Comparison of ENCODE assay signal across 23 cellular contexts in the genomic region with DNA sequence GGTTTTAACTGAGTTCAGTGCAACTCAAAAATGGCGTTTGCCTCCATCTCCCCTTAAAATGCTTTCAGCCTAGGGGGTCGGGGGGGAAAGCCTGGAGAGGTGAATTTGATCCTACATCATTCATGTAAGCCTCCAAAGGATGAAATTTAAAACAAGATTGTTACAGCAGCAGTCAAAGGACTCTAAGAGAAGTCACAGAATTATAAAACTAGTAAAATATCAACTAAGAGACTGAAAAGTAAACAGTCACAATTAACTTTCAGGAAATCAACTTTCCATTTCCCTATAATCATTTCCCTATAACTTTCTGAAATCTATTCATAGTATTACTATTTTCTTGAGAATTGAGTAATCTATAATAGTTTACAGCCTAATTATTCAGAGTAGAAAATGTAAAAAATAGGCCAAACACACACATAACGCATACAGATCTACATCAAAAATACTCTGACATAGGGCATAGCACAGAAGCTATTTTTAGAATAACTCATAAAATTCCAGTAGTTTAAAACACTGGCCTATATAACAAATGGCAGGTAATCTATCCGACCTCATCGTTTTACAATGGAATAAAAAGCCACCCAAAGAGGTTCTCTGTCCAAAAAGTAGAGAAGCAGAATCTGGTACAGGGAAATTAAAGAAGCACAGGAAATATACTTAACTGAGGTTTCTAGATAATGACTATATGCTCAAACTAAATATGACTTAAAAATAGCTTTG.
"Had no signal": no experiment of that assay in that cellular context is flagged by ENCODE, and none has a peak within 500 bp of the region (broad histone marks: within the 10 kb centered on the region; RNA-seq: fewer than 3 reads in every experiment).

No MANE protein-coding gene starts in this region.

- H3K36me3 ChIP-seq: sigmoid colon, tibial artery had no signal

- FAIRE-seq: frontal cortex, urothelium cell line had no signal

- H3K27ac ChIP-seq: dorsolateral prefrontal cortex, lower lobe of right lung, psoas muscle, sigmoid colon, skin epidermis, spleen, testis, tibial artery, upper lobe of left lung had no signal

- H3K9me3 ChIP-seq: lower lobe of right lung, psoas muscle, sigmoid colon, spleen, testis, tibial artery, upper lobe of left lung had no signal

- ATAC-seq: left cardiac atrium; left ventricle myocardium superior; lower lobe of right lung; naive thymus-derived CD4-positive, alpha-beta T cell; psoas muscle; right cardiac atrium; stimulated activated memory B cell treated with anti-CD40 and anti-IgM and Interleukin-4, amounts not matched to agents 10 μg/mL and 1 μg/mL and 100 μg/mL, for 72 hours; stimulated activated naive CD8-positive, alpha-beta T cell treated with anti-CD3 and anti-CD28 coated beads, Interleukin-15, Interleukin-2, amounts not matched to agents 100 U/mL and 50 U/mL, for 24 hours had no signal

- H3K4me3 ChIP-seq: dorsolateral prefrontal cortex, lower lobe of right lung, psoas muscle, sigmoid colon, skin epidermis, spleen, testis, tibial artery, upper lobe of left lung had no signal

- DNase-seq: dorsolateral prefrontal cortex; effector CD4-positive, alpha-beta T cell; head of caudate nucleus; left cardiac atrium; left ventricle myocardium superior; lower lobe of right lung; naive thymus-derived CD4-positive, alpha-beta T cell; nephron progenitor cell; nucleus accumbens; psoas muscle; right cardiac atrium; sigmoid colon; spleen; stimulated activated CD4-positive, alpha-beta T cell treated with anti-CD3 and anti-CD28 coated beads, Interleukin-4, amount 100 ng/mL, for 4 hours; stimulated activated naive CD8-positive, alpha-beta T cell treated with anti-CD3 and anti-CD28 coated beads, Interleukin-15, Interleukin-2, amounts not matched to agents 100 U/mL and 50 U/mL, for 24 hours; substantia nigra; testis; tibial artery; upper lobe of left lung had no signal

- H3K27me3 ChIP-seq: dorsolateral prefrontal cortex, sigmoid colon, spleen, testis, tibial artery, upper lobe of left lung had no signal

- H3K4me1 ChIP-seq: lower lobe of right lung, sigmoid colon, testis, upper lobe of left lung had no signal
